ENCODE assay signal across 21 cellular contexts in the genomic region with DNA sequence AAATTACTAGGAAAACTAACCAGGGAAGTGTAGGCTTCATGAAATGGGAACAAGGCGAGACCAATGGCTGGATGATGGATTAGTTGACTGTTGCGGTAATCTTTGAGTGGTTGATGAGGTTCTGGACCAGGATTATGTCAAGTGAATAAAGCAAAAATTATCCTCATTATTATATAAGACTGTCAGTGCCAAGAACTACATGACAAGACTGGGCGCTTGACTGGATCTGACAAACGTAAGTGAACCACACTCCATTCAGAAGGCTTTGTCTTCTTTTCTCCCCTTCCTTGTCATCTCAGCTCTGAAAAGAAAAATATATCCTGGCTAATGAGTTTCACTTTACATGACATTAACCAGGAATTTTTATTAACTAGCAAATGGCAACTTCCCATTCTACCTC.
"Had no signal": no experiment of that assay in that cellular context is flagged by ENCODE, and none has a peak within 500 bp of the region (broad histone marks: within the 10 kb centered on the region; RNA-seq: fewer than 3 reads in every experiment).

No MANE protein-coding gene starts in this region.

- ATAC-seq: activated naive CD4-positive, alpha-beta T cell treated with anti-CD3 and anti-CD28 coated beads, Interleukin-2, amount 50 U/mL, for 72 hours; activated naive CD8-positive, alpha-beta T cell treated with anti-CD3 and anti-CD28 coated beads, Interleukin-2, amount 50 U/mL, for 24 hours; activated T-cell treated with anti-CD3 and anti-CD28 coated beads, Interleukin-2, amount 50 U/mL, for 4 hours; body of pancreas; K562; PC-3; T-cell had no signal

- H3K4me3 Mint-ChIP-seq: activated CD4-positive, alpha-beta memory T cell treated with anti-CD3 and anti-CD28 coated beads for 36 hours; activated CD4-positive, alpha-beta T cell treated with anti-CD3 and anti-CD28 coated beads, Interleukin-2, amount 10 ng/mL, durations not matched to agents 7 days and 5 days; activated naive CD8-positive, alpha-beta T cell treated with anti-CD3 and anti-CD28 coated beads, Interleukin-2, amount 50 U/mL, for 24 hours; activated T-cell treated with anti-CD3 and anti-CD28 coated beads, Interleukin-2, amount 50 U/mL, for 4 hours; T-cell had no signal

- H3K36me3 Mint-ChIP-seq: activated CD4-positive, alpha-beta memory T cell treated with anti-CD3 and anti-CD28 coated beads for 36 hours; activated naive CD4-positive, alpha-beta T cell treated with anti-CD3 and anti-CD28 coated beads, Interleukin-2, amount 50 U/mL, for 72 hours; T-cell had no signal

- H3K9me3 Mint-ChIP-seq: activated CD4-positive, alpha-beta memory T cell treated with anti-CD3 and anti-CD28 coated beads for 36 hours; activated CD4-positive, alpha-beta T cell treated with anti-CD3 and anti-CD28 coated beads, Interleukin-2, amount 10 ng/mL, durations not matched to agents 7 days and 5 days; activated naive CD4-positive, alpha-beta T cell treated with anti-CD3 and anti-CD28 coated beads, Interleukin-2, amount 50 U/mL, for 72 hours; activated naive CD8-positive, alpha-beta T cell treated with anti-CD3 and anti-CD28 coated beads, Interleukin-2, amount 50 U/mL, for 24 hours; activated T-cell treated with anti-CD3 and anti-CD28 coated beads, Interleukin-2, amount 50 U/mL, for 4 hours; T-cell had no signal

- H3K27ac Mint-ChIP-seq: activated CD4-positive, alpha-beta memory T cell treated with anti-CD3 and anti-CD28 coated beads for 36 hours; activated CD4-positive, alpha-beta T cell treated with anti-CD3 and anti-CD28 coated beads, Interleukin-2, amount 10 ng/mL, durations not matched to agents 7 days and 5 days; activated naive CD4-positive, alpha-beta T cell treated with anti-CD3 and anti-CD28 coated beads, Interleukin-2, amount 50 U/mL, for 72 hours; activated naive CD8-positive, alpha-beta T cell treated with anti-CD3 and anti-CD28 coated beads, Interleukin-2, amount 50 U/mL, for 24 hours; T-cell had no signal

- H3K27me3 Mint-ChIP-seq: activated CD4-positive, alpha-beta memory T cell treated with anti-CD3 and anti-CD28 coated beads for 36 hours; activated naive CD8-positive, alpha-beta T cell treated with anti-CD3 and anti-CD28 coated beads, Interleukin-2, amount 50 U/mL, for 24 hours had no signal

- DNase-seq: activated CD4-positive, alpha-beta memory T cell treated with anti-CD3 and anti-CD28 coated beads for 36 hours; activated CD4-positive, alpha-beta T cell treated with anti-CD3 and anti-CD28 coated beads, Interleukin-2, amount 10 ng/mL, durations not matched to agents 7 days and 5 days; activated CD4-positive, CD25-positive, alpha-beta regulatory T cell; activated CD8-positive, alpha-beta memory T cell treated with anti-CD3 and anti-CD28 coated beads for 24 hours; activated effector memory CD4-positive, alpha-beta T cell treated with anti-CD3 and anti-CD28 coated beads, Interleukin-2, amount 50 U/mL, for 16 hours; activated naive CD4-positive, alpha-beta T cell treated with Interleukin-2 at 50 U/mL for 16 hours; activated naive CD8-positive, alpha-beta T cell treated with anti-CD3 and anti-CD28 coated beads, Interleukin-2, amount 50 U/mL, for 24 hours; activated T-cell treated with anti-CD3 and anti-CD28 coated beads, Interleukin-2, amount 50 U/mL, for 4 hours; amniotic stem cell; body of pancreas; central memory CD4-positive, alpha-beta T cell; Karpas-422; MM.1S; NCI-H1930; NCI-H2107; NCI-H69; PC-3; SHP77; T-cell had no signal

- H3K4me1 Mint-ChIP-seq: activated naive CD8-positive, alpha-beta T cell treated with anti-CD3 and anti-CD28 coated beads, Interleukin-2, amount 50 U/mL, for 24 hours had no signal
